In genomic region chr17:38702166-38702899, GRCh38 we compare ENCODE assay signal across 8 cellular contexts. TPM values are rescaled to one million over a fixed set of nuclear protein-coding genes. Genes with fewer than 3 reads are reported as not detected.
DNase-seq lines count a peak whose midpoint lies in the region; ATAC-seq and TF ChIP-seq lines count a peak whose summit lies in the region.

No MANE protein-coding gene starts in this region.

- H3K79me1 ChIP-seq in trophoblast cell (ENCODE audit: low read length) = peaks cover 30% of the 10 kb centered on the region

- intact Hi-C loops in heart left ventricle (cut with DNase I) (loop anchor here in 2 of 10 donors (2.0 to 5.0 kb wide), 3 partner anchors 26 to 46 kb away; partner anchors contain the start of gene PCGF2 (in 1 of the 2)), tibial artery (cut with DNase I; ENCODE audit: low total_unique reads) (no loop called here)

- peak in 1 of 2 donors; percentile 85 for TF ChIP-seq POLR2A in heart left ventricle (IDR thresholded peaks at IDR 0.05)

- H3K27me3 ChIP-seq in SU-DHL-6 (ENCODE audit: low read length) (no peaks in the 10 kb centered on the region), heart left ventricle (no peaks in the 10 kb centered on the region), trophoblast cell (ENCODE audit: insufficient read depth, low read length) (peaks cover 3% of the 10 kb centered on the region), tibial artery (no peaks in the 10 kb centered on the region)

- peak overlapping the region; percentile 82 for H4K8ac ChIP-seq in trophoblast cell (ENCODE audit: low read depth, low read length)

- peak overlapping the region; percentile 87 for H3K27ac ChIP-seq in SU-DHL-6 (ENCODE audit: low read depth, low read length)
- H3K27ac ChIP-seq in adipose tissue (ENCODE audit: low read depth, low read length) = peak overlapping the region; percentile 86
- peak overlapping the region; percentile 82 to 99 (median 97) for H3K27ac ChIP-seq in heart left ventricle
- H3K27ac ChIP-seq in trophoblast cell (ENCODE audit: low read depth, low read length) = peak overlapping the region; percentile 46
- peak overlapping the region; percentile 94 to 96 for H3K27ac ChIP-seq in tibial artery

- H3K36me3 ChIP-seq in SU-DHL-6 (ENCODE audit: low read length) (no peaks in the 10 kb centered on the region), heart left ventricle (peaks cover 0 to 2% (median 0%) of the 10 kb centered on the region in 9 donors), trophoblast cell (ENCODE audit: control insufficient read depth in 1 of 2, insufficient read depth in 2 of 2, low read length in 2 of 2) (no peaks in the 10 kb centered on the region), tibial artery (peaks cover 0 to 1% (median 0%) of the 10 kb centered on the region in 3 donors)

- peak; percentile 25 for ATAC-seq in GM21529 (IDR thresholded peaks at IDR 0.05; ENCODE audit: unreplicated experiment)
- ATAC-seq in heart left ventricle = peak; percentile 43 to 76 (median 68)

- H4K91ac ChIP-seq in trophoblast cell (ENCODE audit: low read depth, low read length) = peak overlapping the region; percentile 53

- peak overlapping the region; percentile 32 for H2AFZ ChIP-seq in SU-DHL-6 (ENCODE audit: low read depth, low read length, severe bottlenecking)
- H2AFZ ChIP-seq in trophoblast cell (ENCODE audit: insufficient read depth, low read length, poor library complexity) = peak overlapping the region; percentile 27

- H3K4me1 ChIP-seq in heart left ventricle (peaks cover 4 to 62% (median 27%) of the 10 kb centered on the region in 12 donors), trophoblast cell (ENCODE audit: control insufficient read depth in 1 of 2, insufficient read depth in 2 of 2, low read length in 2 of 2) (peaks cover 20 to 38% of the 10 kb centered on the region in 2 experiments), tibial artery (peaks cover 3 to 36% (median 24%) of the 10 kb centered on the region in 4 donors)

- H3K4me3 ChIP-seq in SU-DHL-6 (ENCODE audit: insufficient read depth, low read length, poor library complexity, severe bottlenecking) (peak overlapping the region; percentile 83), heart left ventricle (peak overlapping the region; percentile 45 to 97 (median 87)), trophoblast cell (ENCODE audit: low read depth, low read length) (peak overlapping the region; percentile 67), tibial artery (peak overlapping the region; percentile 96 to 97)

- H4K12ac ChIP-seq in trophoblast cell (ENCODE audit: low read depth, low read length) = peak overlapping the region; percentile 34

- no peak overlapping the region for H2BK12ac ChIP-seq in trophoblast cell (ENCODE audit: low read length)

- H3K9ac ChIP-seq in SU-DHL-6 (ENCODE audit: low read length) (peak overlapping the region; percentile 93), trophoblast cell (ENCODE audit: low read length) (peak overlapping the region; percentile 52)

- H3K9me3 ChIP-seq in SU-DHL-6 (ENCODE audit: insufficient read depth, low read length) (no peaks in the 10 kb centered on the region), heart left ventricle (no peaks in the 10 kb centered on the region), trophoblast cell (ENCODE audit: insufficient read depth, low read depth, low read length) (no peaks in the 10 kb centered on the region), tibial artery (no peaks in the 10 kb centered on the region)

- H3K79me2 ChIP-seq in SU-DHL-6 (ENCODE audit: insufficient read depth, low read length) (peaks cover 24% of the 10 kb centered on the region), trophoblast cell (ENCODE audit: control insufficient read depth, insufficient read depth, low read length, poor library complexity) (peaks cover 6% of the 10 kb centered on the region)

- no peaks in the 10 kb centered on the region for H4K20me1 ChIP-seq in SU-DHL-6 (ENCODE audit: low read depth, low read length)

- TF ChIP-seq CTCF in SU-DHL-6 (IDR thresholded peaks at IDR 0.05; ENCODE audit: insufficient read depth, low read length, poor library complexity, severe bottlenecking) (no peak), heart left ventricle (IDR thresholded peaks at IDR 0.05) (no peak), tibial artery (IDR thresholded peaks at IDR 0.05) (no peak)

- H3K4me2 ChIP-seq in SU-DHL-6 (ENCODE audit: low read depth, low read length, poor library complexity, severe bottlenecking) = peak overlapping the region; percentile 83
- H3K4me2 ChIP-seq in trophoblast cell (ENCODE audit: low read length) = peak overlapping the region; percentile 67

- H2BK5ac ChIP-seq in trophoblast cell (ENCODE audit: low read depth, low read length, poor library complexity) = no peak overlapping the region

- peak overlapping the region; percentile 36 for H3K14ac ChIP-seq in trophoblast cell (ENCODE audit: low read length)

- DNase-seq in COLO829 (ENCODE audit: low spot score) = peak; percentile 81
- peak; percentile 85 for DNase-seq in NAMALWA (ENCODE audit: low spot score)
- peak; percentile 87 to 93 (median 92) for DNase-seq in heart left ventricle
- DNase-seq in trophoblast cell = peak; percentile 78
- DNase-seq in tibial artery = peak; percentile 87 to 94

- peak overlapping the region; percentile 36 for H3K18ac ChIP-seq in trophoblast cell (ENCODE audit: low read length)

- H3K4ac ChIP-seq in trophoblast cell (ENCODE audit: low read depth, low read length) = no peak overlapping the region

- WGBS in adipose tissue, 3 donors = 0 to 1% (median 0%) methylated on average over 63 to 79 of the region's 79 CpGs
- WGBS in heart left ventricle, 4 donors = 0 to 1% (median 1%) methylated on average over 18 to 79 of the region's 79 CpGs
- WGBS in trophoblast cell (ENCODE audit: extremely low coverage, insufficient coverage, insufficient read length) = no CpG with 5 or more reads among the region's 79 CpGs

- H3F3A ChIP-seq in SU-DHL-6 (ENCODE audit: insufficient read depth) = peaks cover 40% of the 10 kb centered on the region

- H2AK5ac ChIP-seq in trophoblast cell (ENCODE audit: low read length) = no peak overlapping the region

- H3K9me2 ChIP-seq in SU-DHL-6 (replicated peaks; ENCODE audit: insufficient read depth, low read length) = no peaks in the 10 kb centered on the region

- H3K23ac ChIP-seq in trophoblast cell (ENCODE audit: low read length) = no peak overlapping the region

- no peak overlapping the region for H2BK120ac ChIP-seq in trophoblast cell (ENCODE audit: insufficient read depth, low read length, poor library complexity)

RNA-seq across cellular contexts. Expression of gene MLLT6, which starts 2.7 kb away (rescaled TPM):
- polyA plus RNA-seq in adipose tissue = 10 to 100 TPM; 38.6 to 96.0 (median 42.9) TPM
- 10 to 100 TPM; 43.6 to 91.3 (median 68.3) TPM for total RNA-seq in heart left ventricle
- 10 to 100 TPM; 35.2 to 71.1 TPM for polyA plus RNA-seq in heart left ventricle
- 15.3 and 16.2 TPM in 2 replicates for polyA plus RNA-seq in trophoblast cell (2013)

RNA-seq across cellular contexts. Expression of gene EPOP, which starts 27.6 kb away (rescaled TPM):
- 1 to 10 TPM; 1.7 to 2.7 (median 2.2) TPM for polyA plus RNA-seq in adipose tissue
- total RNA-seq in heart left ventricle = 1 to 10 TPM in 4 of 9 donors, under 1 TPM in 5; 0.25 to 1.6 (median 0.94) TPM
- polyA plus RNA-seq in heart left ventricle = 1 to 10 TPM in 1 of 2 donors, under 1 TPM in 1; 0.88 to 3.1 TPM
- polyA plus RNA-seq in trophoblast cell (2013) = 1.8 TPM in 2 replicates

RNA-seq across cellular contexts. Expression of gene CISD3, which starts 27.8 kb away (rescaled TPM):
- polyA plus RNA-seq in adipose tissue (10 to 100 TPM; 44.3 to 57.4 (median 51.1) TPM), heart left ventricle (10 to 100 TPM; 61.4 to 65.1 TPM)
- total RNA-seq in heart left ventricle = 10 to 100 TPM; 21.2 to 80.3 (median 65.4) TPM
- 7.1 and 7.8 TPM in 2 replicates for polyA plus RNA-seq in trophoblast cell (2013)

RNA-seq across cellular contexts. Expression of gene PCGF2, which starts 45.8 kb away (rescaled TPM):
- polyA plus RNA-seq in adipose tissue (10 to 100 TPM; 10.9 to 61.1 (median 15.8) TPM), heart left ventricle (10 to 100 TPM; 16.5 to 33.6 TPM)
- total RNA-seq in heart left ventricle = 10 to 100 TPM in 7 of 9 donors, 1 to 10 TPM in 2; 3.8 to 26.3 (median 21.9) TPM
- 42.2 and 42.5 TPM in 2 replicates for polyA plus RNA-seq in trophoblast cell (2013)

RNA-seq across cellular contexts. Expression of gene PSMB3, which starts 50.2 kb away (rescaled TPM):
- polyA plus RNA-seq in adipose tissue (100 to 1,000 TPM in 2 of 3 donors, 10 to 100 TPM in 1; 76.8 to 190 (median 184) TPM), heart left ventricle (100 to 1,000 TPM; 298 to 304 TPM)
- total RNA-seq in heart left ventricle = 100 to 1,000 TPM; 145 to 305 (median 194) TPM
- 299 and 301 TPM in 2 replicates for polyA plus RNA-seq in trophoblast cell (2013)

Comparison
In these comparisons a context has a peak if more than half of its experiments do, and no peak if none do; other contexts are left out.
1. Peak in every context shown above with its lines: DNase-seq, ATAC-seq, H3K4me3 ChIP-seq and H3K27ac ChIP-seq.
2. H3K27ac ChIP-seq: peak in every context shown above with its lines; median percentile 97 in heart left ventricle; 95 in tibial artery; 87 in SU-DHL-6; 86 in adipose tissue; 46 in trophoblast cell.